In genomic region chr4:87410669-87411068, GRCh38 we compare ENCODE assay signal across 1 cellular context.
TF ChIP-seq lines count a peak whose summit lies in the region.

No MANE protein-coding gene starts in this region.

TF ChIP-seq in HepG2, 621 proteins besides CTCF, POLR2A, EP300 and RAD21:
- TF ChIP-seq ASH2L (IDR thresholded peaks at IDR 0.05; ENCODE audit: insufficient read length, low read depth, low read length): no peak
- TF ChIP-seq ADNP (CRISPR knock-in tag; IDR thresholded peaks at IDR 0.05): no peak
- TF ChIP-seq ZNF629 (CRISPR knock-in tag; conservative IDR thresholded peaks at IDR 0.05): peak; percentile 54
TF ChIP-seq in HepG2: peak in this region for 1.
